ENCODE assay signal across 8 cellular contexts in genomic region chr3:99808163-99808794, GRCh38. TPM values are rescaled to one million over a fixed set of nuclear protein-coding genes. Genes with fewer than 3 reads are reported as not detected.
DNase-seq lines count a peak whose midpoint lies in the region; ATAC-seq and TF ChIP-seq lines count a peak whose summit lies in the region.

No MANE protein-coding gene starts in this region.

- ATAC-seq in HG02610 (IDR thresholded peaks at IDR 0.05; ENCODE audit: unreplicated experiment) (peak; percentile 44), activated B cell treated with CpG ODN at 0.5 μM for 24 hours (ENCODE audit: low read depth) (peak; percentile 45), GM21825 (IDR thresholded peaks at IDR 0.05; ENCODE audit: unreplicated experiment) (no peak)

- H3K27ac Mint-ChIP-seq in activated B cell treated with CpG ODN at 0.5 μM for 24 hours = no peak overlapping the region

- no peaks in the 10 kb centered on the region for H3K4me1 Mint-ChIP-seq in activated B cell treated with CpG ODN at 0.5 μM for 24 hours

- no peaks in the 10 kb centered on the region for H3K36me3 ChIP-seq in neutrophil

- POLR2A ChIA-PET in activated B cell treated with CpG ODN at 0.5 μM for 24 hours (lab: Charles Lee) = no interaction called here

- H3K36me3 Mint-ChIP-seq in activated B cell treated with CpG ODN at 0.5 μM for 24 hours (ENCODE audit: low read depth) = peaks cover 6% of the 10 kb centered on the region

- no peaks in the 10 kb centered on the region for H3K4me1 ChIP-seq in neutrophil (ENCODE audit: control insufficient read depth in 1 of 2, insufficient read depth in 1 of 2, low read depth in 1 of 2, low read length in 1 of 2)

- no peaks in the 10 kb centered on the region for H3K9me3 ChIP-seq in neutrophil

- CTCF ChIA-PET in activated B cell treated with CpG ODN at 0.5 μM for 24 hours (lab: Charles Lee) = interaction anchor here (0.9 to 1.9 kb wide), 5 partner anchors 10 to 991 kb away, joined by 3 to 7 read pairs (median 4); partner anchors contain the start of gene CMSS1

- H3K4me3 ChIP-seq in fibroblast of pulmonary artery (replicated peaks; ENCODE audit: low read depth, low read length) (no peak overlapping the region), neutrophil (ENCODE audit: low read depth in 1 of 2, low read length in 1 of 2) (no peak overlapping the region)

- H3K27me3 Mint-ChIP-seq in activated B cell treated with CpG ODN at 0.5 μM for 24 hours = no peaks in the 10 kb centered on the region

- intact Hi-C loops in activated B cell treated with CpG ODN at 0.5 μM for 24 hours (cut with micrococcal nuclease) = loop anchor here (1.0 kb wide), 1 partner anchor 991 kb away; no protein-coding TSS in a partner anchor

- no peaks in the 10 kb centered on the region for H3K27me3 ChIP-seq in neutrophil

- no peak overlapping the region for H3K4me3 Mint-ChIP-seq in activated B cell treated with CpG ODN at 0.5 μM for 24 hours

- DNase-seq in activated gamma-delta T cell treated with Interleukin-2 at 50 U/mL for 16 hours = peak; percentile 34
- no peak for DNase-seq in activated gamma-delta T cell (lab: John Stamatoyannopoulos, UW)
- peak; percentile 70 for DNase-seq in NCI-H2196 (lab: John Stamatoyannopoulos, UW; ENCODE audit: unreplicated experiment)
- no peak for DNase-seq in activated B cell treated with CpG ODN at 0.5 μM for 24 hours
- peak; percentile 90 for DNase-seq in fibroblast of pulmonary artery (ENCODE audit: low read depth)

- H3K9me3 Mint-ChIP-seq in activated B cell treated with CpG ODN at 0.5 μM for 24 hours = peaks cover 12% of the 10 kb centered on the region

- no peak overlapping the region for H3K27ac ChIP-seq in neutrophil

- TF ChIP-seq CTCF in activated B cell treated with CpG ODN at 0.5 μM for 24 hours (IDR thresholded peaks at IDR 0.05) (peak; percentile 90), fibroblast of pulmonary artery (IDR thresholded peaks at IDR 0.05; ENCODE audit: low read length, missing control alignments) (peak; percentile 97), neutrophil (IDR thresholded peaks at IDR 0.05) (peak; percentile 43)

RNA-seq across cellular contexts. Expression of gene CMSS1, which starts 9.4 kb away (rescaled TPM):
- total RNA-seq in activated B cell treated with CpG ODN at 0.5 μM for 24 hours = 37.4 and 41.1 TPM in 2 replicates

Comparison
In these comparisons a context has a peak if more than half of its experiments do, and no peak if none do; other contexts are left out.
1. DNase-seq: peak in activated gamma-delta T cell treated with Interleukin-2 at 50 U/mL for 16 hours (single experiment), NCI-H2196 (single experiment) and fibroblast of pulmonary artery (single experiment); none in activated gamma-delta T cell (single experiment) and activated B cell treated with CpG ODN at 0.5 μM for 24 hours (single experiment).
2. CTCF ChIP-seq: peak in every context shown above with its lines; median percentile 97 in fibroblast of pulmonary artery; 90 in activated B cell treated with CpG ODN at 0.5 μM for 24 hours; 43 in neutrophil.